In genomic region chr4:98639523-98639922, GRCh38 we compare ENCODE assay signal across 12 cellular contexts. TPM values are rescaled to one million over a fixed set of nuclear protein-coding genes. Genes with fewer than 3 reads are reported as not detected.
DNase-seq lines count a peak whose midpoint lies in the region; ATAC-seq and TF ChIP-seq lines count a peak whose summit lies in the region.
"Had no signal": no experiment of that assay in that cellular context is flagged by ENCODE, and none has a peak within 500 bp of the region (broad histone marks: within the 10 kb centered on the region; RNA-seq: fewer than 3 reads in every experiment).

No MANE protein-coding gene starts in this region.

- H3K4me3 Mint-ChIP-seq in activated naive CD4-positive, alpha-beta T cell treated with anti-CD3 and anti-CD28 coated beads, Interleukin-2, amount 50 U/mL, for 24 hours: peak overlapping the region; percentile 86
- peak overlapping the region; percentile 66 for H3K4me3 Mint-ChIP-seq in activated T-helper 2 cell treated with anti-CD3 and anti-CD28 coated beads, Interferon-gamma antibody, Interleukin-2, Interleukin-4, amounts not matched to agents 10 μg/mL and 5 μg/mL and 100 μg/mL, durations not matched to agents 14 hours and 24 hours and 36 hours (ENCODE audit: low read depth)
- H3K4me3 Mint-ChIP-seq: nephron progenitor cell had no signal

- no peaks in the 10 kb centered on the region for H3K9me3 Mint-ChIP-seq in activated naive CD4-positive, alpha-beta T cell treated with anti-CD3 and anti-CD28 coated beads, Interleukin-2, amount 50 U/mL, for 24 hours
- no peaks in the 10 kb centered on the region for H3K9me3 Mint-ChIP-seq in activated T-helper 2 cell treated with anti-CD3 and anti-CD28 coated beads, Interferon-gamma antibody, Interleukin-2, Interleukin-4, amounts not matched to agents 10 μg/mL and 5 μg/mL and 100 μg/mL, durations not matched to agents 14 hours and 24 hours and 36 hours
- H3K9me3 Mint-ChIP-seq: nephron progenitor cell had no signal

- peak; percentile 70 for ATAC-seq in HG03108 (IDR thresholded peaks at IDR 0.05; ENCODE audit: unreplicated experiment)
- ATAC-seq in GM19328 (IDR thresholded peaks at IDR 0.05; ENCODE audit: unreplicated experiment): no peak

- no peaks in the 10 kb centered on the region for H3K27me3 ChIP-seq in uterus
- H3K27me3 ChIP-seq: BLaER1 had no signal

- peaks cover 55% of the 10 kb centered on the region for H3K4me1 Mint-ChIP-seq in activated naive CD4-positive, alpha-beta T cell treated with anti-CD3 and anti-CD28 coated beads, Interleukin-2, amount 50 U/mL, for 24 hours
- H3K4me1 Mint-ChIP-seq in activated T-helper 2 cell treated with anti-CD3 and anti-CD28 coated beads, Interferon-gamma antibody, Interleukin-2, Interleukin-4, amounts not matched to agents 10 μg/mL and 5 μg/mL and 100 μg/mL, durations not matched to agents 14 hours and 24 hours and 36 hours (ENCODE audit: low read depth): peaks cover 44% of the 10 kb centered on the region

- DNase-seq in activated naive CD4-positive, alpha-beta T cell treated with Interleukin-2 at 50 U/mL for 16 hours: no peak
- DNase-seq in activated T-helper 2 cell treated with anti-CD3 and anti-CD28 coated beads, Interferon-gamma antibody, Interleukin-2, Interleukin-4, amounts not matched to agents 10 μg/mL and 5 μg/mL and 100 μg/mL, durations not matched to agents 14 hours and 24 hours and 36 hours (ENCODE audit: low spot score): no peak
- DNase-seq in uterus (no peak), GM13976 (ENCODE audit: low spot score) (no peak), NCI-H1417 (lab: John Stamatoyannopoulos, UW) (no peak)
- DNase-seq: H7, NCI-H82, nephron progenitor cell had no signal

- H3K27ac Mint-ChIP-seq in activated naive CD4-positive, alpha-beta T cell treated with anti-CD3 and anti-CD28 coated beads, Interleukin-2, amount 50 U/mL, for 24 hours: peak overlapping the region; percentile 92
- peak overlapping the region; percentile 81 for H3K27ac Mint-ChIP-seq in activated T-helper 2 cell treated with anti-CD3 and anti-CD28 coated beads, Interferon-gamma antibody, Interleukin-2, Interleukin-4, amounts not matched to agents 10 μg/mL and 5 μg/mL and 100 μg/mL, durations not matched to agents 14 hours and 24 hours and 36 hours
- H3K27ac Mint-ChIP-seq: nephron progenitor cell had no signal

- intact Hi-C loops in activated T-helper 2 cell treated with anti-CD3 and anti-CD28 coated beads, Interferon-gamma antibody, Interleukin-2, Interleukin-4, amounts not matched to agents 10 μg/mL and 5 μg/mL and 100 μg/mL, durations not matched to agents 14 hours and 24 hours and 36 hours (cut with micrococcal nuclease): loop anchor here (1.0 kb wide), 2 partner anchors 24 to 37 kb away; no protein-coding TSS in a partner anchor
- intact Hi-C loops in uterus (cut with DNase I; ENCODE audit: low total_unique reads): no loop called here

- peak overlapping the region in 1 of 2 donors; percentile 16 for H3K4me3 ChIP-seq in uterus
- H3K4me3 ChIP-seq: BLaER1 had no signal

- peak overlapping the region; percentile 46 to 54 for H3K27ac ChIP-seq in uterus
- H3K27ac ChIP-seq: BLaER1 had no signal

- H3K9me3 ChIP-seq in uterus: no peaks in the 10 kb centered on the region
- H3K9me3 ChIP-seq: BLaER1 had no signal

- TF ChIP-seq CTCF in uterus (IDR thresholded peaks at IDR 0.05) (no peak), GM13976 (IDR thresholded peaks at IDR 0.05; ENCODE audit: borderline replicate concordance, control extremely low read depth, extremely low read depth, insufficient read depth, missing control alignments) (no peak)

- no peaks in the 10 kb centered on the region for H3K27me3 Mint-ChIP-seq in activated naive CD4-positive, alpha-beta T cell treated with anti-CD3 and anti-CD28 coated beads, Interleukin-2, amount 50 U/mL, for 24 hours
- H3K27me3 Mint-ChIP-seq in activated T-helper 2 cell treated with anti-CD3 and anti-CD28 coated beads, Interferon-gamma antibody, Interleukin-2, Interleukin-4, amounts not matched to agents 10 μg/mL and 5 μg/mL and 100 μg/mL, durations not matched to agents 14 hours and 24 hours and 36 hours (ENCODE audit: low read depth): no peaks in the 10 kb centered on the region

- in situ Hi-C loops in GM13976 (cut with MboI; ENCODE audit: low sequenced_read_pairs, unreplicated experiment): no loop called here

- peaks cover 3% of the 10 kb centered on the region for H3K36me3 Mint-ChIP-seq in activated naive CD4-positive, alpha-beta T cell treated with anti-CD3 and anti-CD28 coated beads, Interleukin-2, amount 50 U/mL, for 24 hours
- peaks cover 6% of the 10 kb centered on the region for H3K36me3 Mint-ChIP-seq in activated T-helper 2 cell treated with anti-CD3 and anti-CD28 coated beads, Interferon-gamma antibody, Interleukin-2, Interleukin-4, amounts not matched to agents 10 μg/mL and 5 μg/mL and 100 μg/mL, durations not matched to agents 14 hours and 24 hours and 36 hours (ENCODE audit: low read depth)

- no peak for TF ChIP-seq POLR2A in uterus (IDR thresholded peaks at IDR 0.05)

- peaks cover 0 to 4% of the 10 kb centered on the region in 2 donors for H3K4me1 ChIP-seq in uterus
- H3K4me1 ChIP-seq: BLaER1 had no signal

- H3K36me3 ChIP-seq in uterus: no peaks in the 10 kb centered on the region
- H3K36me3 ChIP-seq: BLaER1 had no signal

RNA-seq across cellular contexts. Expression of gene TSPAN5, which starts 18.9 kb away (rescaled TPM):
- total RNA-seq in activated T-helper 2 cell treated with anti-CD3 and anti-CD28 coated beads, Interferon-gamma antibody, Interleukin-2, Interleukin-4, amounts not matched to agents 10 μg/mL and 5 μg/mL and 100 μg/mL, durations not matched to agents 14 hours and 24 hours and 36 hours: 21.1 and 24.4 TPM in 2 replicates
- total RNA-seq in uterus: 10 to 100 TPM; 15.9 to 45.3 (median 30.3) TPM
